Comparison of ENCODE assay signal across 21 cellular contexts in genomic region chr2:29304399-29304798, GRCh38.
A peak's percentile ranks its signal among the peaks of the same experiment; 100 is the strongest.
DNase-seq lines count a peak whose midpoint lies in the region; ATAC-seq and TF ChIP-seq lines count a peak whose summit lies in the region.
"Had no signal": no experiment of that assay in that cellular context is flagged by ENCODE, and none has a peak within 500 bp of the region (broad histone marks: within the 10 kb centered on the region; RNA-seq: fewer than 3 reads in every experiment).

No MANE protein-coding gene starts in this region.

- peaks cover 0 to 4% of the 10 kb centered on the region in 2 experiments for H3K36me3 ChIP-seq in SK-N-SH (replicated peaks in 1 of 2; ENCODE audit: control insufficient read depth in 1 of 2, insufficient read depth in 2 of 2, low read length in 1 of 2)
- H3K36me3 ChIP-seq: HAP-1, stomach, upper lobe of right lung had no signal

- CTCF ChIA-PET in SK-N-SH (lab: Yijun Ruan, JAX): interaction anchor here (1.0 kb wide), 1 partner anchor 9 kb away, joined by 4 read pairs; no protein-coding TSS in a partner anchor

- H2AFZ ChIP-seq in SK-N-SH (ENCODE audit: low read depth): no peak overlapping the region

- TF ChIP-seq CTCF in SK-N-SH (IDR thresholded peaks at IDR 0.05): no peak

- H3K27me3 ChIP-seq in SK-N-SH (ENCODE audit: insufficient read depth): no peaks in the 10 kb centered on the region
- H3K27me3 ChIP-seq: stomach, upper lobe of right lung had no signal

- peaks cover 7 to 48% of the 10 kb centered on the region in 2 experiments; a peak in 2 of 4 replicates for H3K4me1 ChIP-seq in SK-N-SH (ENCODE audit: control insufficient read depth in 1 of 2, insufficient read depth in 2 of 2, low read depth in 1 of 2, low read length in 1 of 2)
- H3K4me1 ChIP-seq: upper lobe of right lung had no signal

- no peaks in the 10 kb centered on the region for H3K79me2 ChIP-seq in SK-N-SH (ENCODE audit: insufficient read depth)
- H3K79me2 ChIP-seq: parathyroid adenoma had no signal

- no peak overlapping the region for H3K4me3 ChIP-seq in SK-N-SH (ENCODE audit: low read depth in 2 of 2, low read length in 1 of 2)
- H3K4me3 ChIP-seq: HAP-1, SK-N-MC, stomach, upper lobe of right lung had no signal

- no peaks in the 10 kb centered on the region for H3K9me3 ChIP-seq in SK-N-SH
- H3K9me3 ChIP-seq: stomach, upper lobe of right lung had no signal

- H3K9ac ChIP-seq in SK-N-SH: no peak overlapping the region
- H3K9ac ChIP-seq: parathyroid adenoma had no signal

- no peaks in the 10 kb centered on the region for H4K20me1 ChIP-seq in SK-N-SH (ENCODE audit: insufficient read depth)

- no peaks in the 10 kb centered on the region for H3F3A ChIP-seq in SK-N-SH (replicated peaks; ENCODE audit: insufficient read depth)

- ATAC-seq in GM21526 (IDR thresholded peaks at IDR 0.05; ENCODE audit: low FRiP score, unreplicated experiment): no peak
- ATAC-seq: activated CD4-positive, CD25-positive, alpha-beta regulatory T cell treated with anti-CD3 and anti-CD28 coated beads, Interleukin-2, amount 50 U/mL, for 24 hours; upper lobe of right lung had no signal

- DNase-seq in DMS53 (lab: John Stamatoyannopoulos, UW): peak; percentile 74
- peak; percentile 29 for DNase-seq in HCEC 1CT
- DNase-seq in SK-N-SH: no peak
- DNase-seq in glomerular visceral epithelial cell (ENCODE audit: extremely low spot score): peak; percentile 5
- no peak for DNase-seq in activated CD4-positive, alpha-beta T cell treated with anti-CD3 and anti-CD28 coated beads, Interleukin-2, amount 50 U/mL, for 4 hours
- DNase-seq in SIG-M5 treated with dmso at 0.1 percent for 504 hours (lab: John Stamatoyannopoulos, UW; ENCODE audit: unreplicated experiment): no peak
- DNase-seq in C1 segment of cervical spinal cord (lab: John Stamatoyannopoulos, UW): no peak
- DNase-seq: activated naive CD8-positive, alpha-beta T cell treated with anti-CD3 and anti-CD28 coated beads, Interleukin-2, amount 10 ng/mL, durations not matched to agents 7 days and 5 days; KG1; mesenchymal stem cell; NCI-H1092 treated with DMSO at 0.1 percent for 48 hours; NCI-H82; stimulated activated CD4-positive, alpha-beta T cell treated with anti-CD3 and anti-CD28 coated beads, Interleukin-1b, Interleukin-23, amount 100 ng/mL, for 48 hours; stomach; T-helper 9 cell; upper lobe of right lung had no signal

- TF ChIP-seq RAD21 in SK-N-SH (IDR thresholded peaks at IDR 0.05; ENCODE audit: low read length): no peak

- no peaks in the 10 kb centered on the region for H3K9me2 ChIP-seq in SK-N-SH

- peak overlapping the region in 1 of 2 experiments; percentile 83; a peak in 2 of 4 replicates for H3K27ac ChIP-seq in SK-N-SH (ENCODE audit: low read depth in 2 of 2, low read length in 1 of 2)
- H3K27ac ChIP-seq: parathyroid adenoma, SK-N-MC, stomach, upper lobe of right lung had no signal

- no peak overlapping the region for H3K4me2 ChIP-seq in SK-N-SH

- 90% methylated on average over 1 of the region's 1 CpG for WGBS in SK-N-SH (ENCODE audit: low lambda C conversion rate)

- 0 out of 4 replicates have a peak, but pooled peaks of 1 of the 2 experiments have one; percentile 16 for TF ChIP-seq EP300 in SK-N-SH (IDR thresholded peaks at IDR 0.05; ENCODE audit: borderline replicate concordance in 1 of 2, low read depth in 1 of 2, low read length in 1 of 2)

- POLR2A ChIA-PET in SK-N-SH (lab: Yijun Ruan, JAX): interaction anchor here (0.6 kb wide), 1 partner anchor 41 kb away, joined by 3 read pairs; no protein-coding TSS in a partner anchor

TF ChIP-seq in SK-N-SH, 30 proteins besides CTCF, POLR2A, EP300 and RAD21:
- TF ChIP-seq TAF1 (IDR thresholded peaks at IDR 0.05; ENCODE audit: borderline replicate concordance, low read depth, low read length): no peak
- no peak for TF ChIP-seq YY1 (IDR thresholded peaks at IDR 0.05; ENCODE audit: low read depth)
- no peak for TF ChIP-seq GABPA (IDR thresholded peaks at IDR 0.05; ENCODE audit: low read depth)
- no peak for TF ChIP-seq RXRA (IDR thresholded peaks at IDR 0.05; ENCODE audit: borderline replicate concordance, low read depth)
- 0 out of 2 replicates have a peak, but pooled peaks have one; percentile 14 for TF ChIP-seq PBX3 (IDR thresholded peaks at IDR 0.05)
- no peak for TF ChIP-seq FOXJ3 (CRISPR knock-in tag; IDR thresholded peaks at IDR 0.05)
- TF ChIP-seq NFIC (IDR thresholded peaks at IDR 0.05; ENCODE audit: borderline replicate concordance): peak; percentile 61
- no peak for TF ChIP-seq MAX (IDR thresholded peaks at IDR 0.05; ENCODE audit: low read depth)
- no peak for TF ChIP-seq USF2 (IDR thresholded peaks at IDR 0.05; ENCODE audit: borderline replicate concordance, low read depth, low read length)
- TF ChIP-seq TCF12 (IDR thresholded peaks at IDR 0.05): peak; percentile 13; the same call in 1 of the 2 replicates
- no peak for TF ChIP-seq MXI1 (IDR thresholded peaks at IDR 0.05; ENCODE audit: low read depth, low read length)
- no peak for TF ChIP-seq POLR2AphosphoS5 (IDR thresholded peaks at IDR 0.05; ENCODE audit: low read depth, low read length)
- TF ChIP-seq IRF3 (IDR thresholded peaks at IDR 0.05; ENCODE audit: low read depth, low read length): no peak
- TF ChIP-seq RCOR1 (IDR thresholded peaks at IDR 0.05; ENCODE audit: low read length): no peak
- TF ChIP-seq JUND (IDR thresholded peaks at IDR 0.05): no peak
- TF ChIP-seq NRF1 (IDR thresholded peaks at IDR 0.05; ENCODE audit: low read depth, low read length): no peak
- no peak for TF ChIP-seq SIN3A (IDR thresholded peaks at IDR 0.05; ENCODE audit: borderline replicate concordance, low read depth, low read length)
- no peak for TF ChIP-seq ELF1 (IDR thresholded peaks at IDR 0.05)
- no peak for TF ChIP-seq MEF2A (IDR thresholded peaks at IDR 0.05; ENCODE audit: borderline replicate concordance, low read depth)
- 0 out of 2 replicates have a peak, but pooled peaks have one; percentile 24 for TF ChIP-seq FOSL2 (IDR thresholded peaks at IDR 0.05; ENCODE audit: borderline replicate concordance, low read depth)
TF ChIP-seq in SK-N-SH: peak in this region for 4.

Comparison
In these comparisons a context has a peak if more than half of its experiments do, and no peak if none do; other contexts are left out.
1. DNase-seq: peak in DMS53 (single experiment), HCEC 1CT (single experiment) and glomerular visceral epithelial cell (single experiment); none in SK-N-SH (single experiment), activated CD4-positive, alpha-beta T cell treated with anti-CD3 and anti-CD28 coated beads, Interleukin-2, amount 50 U/mL, for 4 hours (0 of 2), SIG-M5 treated with dmso at 0.1 percent for 504 hours (single experiment) and C1 segment of cervical spinal cord (0 of 14).